ENCODE assay signal across 8 cellular contexts in the genomic region with DNA sequence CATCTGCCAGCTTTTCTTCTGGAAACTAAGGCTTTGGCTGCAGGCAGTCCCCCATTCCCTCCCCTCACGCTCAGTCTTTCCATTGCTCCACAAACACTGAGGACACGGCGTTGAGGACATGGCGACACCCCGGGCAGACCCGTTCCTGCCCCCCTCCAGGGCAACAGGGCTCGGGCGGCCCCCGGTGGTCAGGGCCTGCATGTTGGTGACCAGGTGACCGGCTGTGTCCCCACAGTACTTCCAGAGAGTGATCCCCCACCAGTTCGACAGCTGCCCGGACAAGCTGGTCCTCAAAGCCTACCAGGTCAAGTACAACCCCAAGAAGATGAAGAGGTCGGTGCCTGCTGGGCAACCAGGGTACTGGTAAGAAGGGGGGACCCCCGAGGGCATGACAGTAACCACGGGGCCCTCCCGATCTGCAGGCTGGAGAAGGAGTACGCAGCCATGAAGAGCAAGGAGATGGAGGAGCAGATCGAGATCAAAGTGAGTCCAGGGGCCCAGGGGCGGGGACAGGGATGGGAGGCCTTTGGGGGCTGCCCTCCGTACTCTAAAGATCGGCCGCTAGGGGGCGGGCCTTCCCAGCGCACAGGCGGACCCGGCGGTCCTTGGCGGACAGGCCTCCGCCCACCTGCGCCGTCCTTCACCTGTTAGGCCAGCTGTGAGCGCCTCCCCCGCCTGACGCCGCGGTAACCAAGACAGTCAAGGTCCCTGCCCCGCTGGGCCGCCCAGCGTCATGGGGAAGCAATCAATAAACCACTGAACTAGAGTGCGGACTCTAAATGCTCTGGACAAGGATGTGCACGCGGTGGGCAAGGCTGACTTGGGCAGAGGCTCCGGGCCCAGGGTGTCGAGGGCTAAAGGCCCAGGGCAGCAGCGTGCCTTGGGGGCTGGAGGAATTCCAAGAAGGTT. TPM values are rescaled to one million over a fixed set of nuclear protein-coding genes. Genes with fewer than 3 reads are reported as not detected.
DNase-seq lines count a peak whose midpoint lies in the region; ATAC-seq, FAIRE-seq and TF ChIP-seq lines count a peak whose summit lies in the region.

No MANE protein-coding gene starts in this region.

- H3K36me3 ChIP-seq in lung (ENCODE audit: control insufficient read depth in 2 of 2, insufficient read depth in 2 of 2, low read length in 2 of 2): peaks cover 0 to 7% of the 10 kb centered on the region in 2 donors

- peak; percentile 55 for TF ChIP-seq CTCF in lung (IDR thresholded peaks at IDR 0.05; ENCODE audit: control extremely low read depth, extremely low read depth)

- H3K27ac ChIP-seq in lung (ENCODE audit: low read depth in 1 of 2, low read length in 1 of 2): no peak overlapping the region

- ATAC-seq in lung (ENCODE audit: insufficient read depth, low FRiP score): peak; percentile 75

- no peak for FAIRE-seq in H54 (lab: Jason Lieb, UNC)

- H3K4me1 ChIP-seq in lung (ENCODE audit: control insufficient read depth in 2 of 2, insufficient read depth in 2 of 2, low read length in 2 of 2): peaks cover 0 to 2% of the 10 kb centered on the region in 2 donors

- no peak for TF ChIP-seq POLR2A in H54 (IDR thresholded peaks at IDR 0.05; ENCODE audit: low read depth, low read length)

- no peak overlapping the region for H3K4me3 ChIP-seq in lung

- DNase-seq in Ammon's horn (ENCODE audit: low spot score) (peak; percentile 73), H54 (ENCODE audit: insufficient read length, low spot score) (peak; percentile 78), NCI-H510A (lab: John Stamatoyannopoulos, UW) (peak; percentile 92), dermis blood vessel endothelial cell (peak; percentile 78), lung (ENCODE audit: low spot score) (peak; percentile 80), NCI-H2171 treated with DMSO at 0.1 percent for 48 hours (lab: John Stamatoyannopoulos, UW) (no peak)
- DNase-seq in activated CD4-positive, alpha-beta T cell treated with anti-CD3 and anti-CD28 coated beads, Interleukin-2, amount 50 U/mL, for 24 hours (ENCODE audit: low read depth in 1 of 2, low spot score in 1 of 2): peak; percentile 40 to 41
- peak; percentile 61 to 62 for DNase-seq in stimulated activated CD8-positive, alpha-beta memory T cell treated with anti-CD3 and anti-CD28 coated beads, Interleukin-2, amount 100 ng/mL, for 48 hours (ENCODE audit: low read depth in 2 of 2)

- H3K9me3 ChIP-seq in lung (ENCODE audit: control insufficient read depth in 2 of 2, insufficient read depth in 1 of 2, low read length in 1 of 2): no peaks in the 10 kb centered on the region

- WGBS in lung, 2 donors: 33 to 35% methylated on average over 44 to 45 of the region's 45 CpGs

- no peaks in the 10 kb centered on the region for H3K27me3 ChIP-seq in lung (ENCODE audit: control insufficient read depth, insufficient read depth)

RNA-seq across cellular contexts. Expression of a gene that starts 21.1 kb away (rescaled TPM):
- total RNA-seq in dermis blood vessel endothelial cell (not detected in 2 replicates), lung (1 to 10 TPM; 1.3 to 3.4 TPM)
- polyA plus RNA-seq in lung: under 1 TPM; 0.30 to 0.89 TPM

RNA-seq across cellular contexts. Expression of a gene that starts 23.1 kb away (rescaled TPM):
- total RNA-seq in dermis blood vessel endothelial cell (12.6 and 16.5 TPM in 2 replicates), lung (10 to 100 TPM; 10.7 to 18.6 TPM)
- 10 to 100 TPM; 12.3 to 12.9 TPM for polyA plus RNA-seq in lung

RNA-seq across cellular contexts. Expression of a gene that starts 35.2 kb away (rescaled TPM):
- 0.51 TPM in 2 replicates for total RNA-seq in dermis blood vessel endothelial cell
- 1 to 10 TPM; 5.9 to 8.6 TPM for total RNA-seq in lung
- polyA plus RNA-seq in lung: 1 to 10 TPM; 3.7 to 4.6 TPM

RNA-seq across cellular contexts. Expression of a gene that starts 50.6 kb away (rescaled TPM):
- total RNA-seq in dermis blood vessel endothelial cell (10.4 and 18.8 TPM in 2 replicates), lung (10 to 100 TPM; 17.8 to 28.7 TPM)
- polyA plus RNA-seq in lung: 10 to 100 TPM; 18.1 to 41.7 TPM
